1 cellular context compared by ENCODE assay signal in the genomic region with DNA sequence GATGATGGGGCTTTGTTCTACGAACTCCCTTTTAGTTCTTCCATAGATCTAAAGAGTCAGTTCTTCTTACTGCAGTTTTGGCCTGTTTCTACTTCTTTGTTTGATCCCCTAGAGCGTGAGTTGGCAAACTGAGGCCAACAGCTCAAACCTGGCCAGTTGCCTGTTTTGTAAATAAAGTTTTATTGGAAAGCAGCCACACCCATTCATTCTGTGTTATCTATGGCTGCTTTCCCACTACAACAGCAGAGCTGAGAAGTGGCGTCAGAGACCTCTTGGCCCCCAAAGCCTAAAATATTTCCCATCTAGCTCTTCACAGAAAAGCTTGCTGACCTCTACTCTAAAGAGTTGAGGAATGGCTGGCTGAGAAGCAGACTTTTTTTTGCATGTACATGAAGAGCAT.
TF ChIP-seq lines count a peak whose summit lies in the region.

No MANE protein-coding gene starts in this region.

TF ChIP-seq in IMR-90, 13 proteins besides CTCF, POLR2A, EP300 and RAD21:
- TF ChIP-seq MAFK (IDR thresholded peaks at IDR 0.05; ENCODE audit: low read depth, low read length): no peak
